ENCODE assay signal across 23 cellular contexts in the genomic region with DNA sequence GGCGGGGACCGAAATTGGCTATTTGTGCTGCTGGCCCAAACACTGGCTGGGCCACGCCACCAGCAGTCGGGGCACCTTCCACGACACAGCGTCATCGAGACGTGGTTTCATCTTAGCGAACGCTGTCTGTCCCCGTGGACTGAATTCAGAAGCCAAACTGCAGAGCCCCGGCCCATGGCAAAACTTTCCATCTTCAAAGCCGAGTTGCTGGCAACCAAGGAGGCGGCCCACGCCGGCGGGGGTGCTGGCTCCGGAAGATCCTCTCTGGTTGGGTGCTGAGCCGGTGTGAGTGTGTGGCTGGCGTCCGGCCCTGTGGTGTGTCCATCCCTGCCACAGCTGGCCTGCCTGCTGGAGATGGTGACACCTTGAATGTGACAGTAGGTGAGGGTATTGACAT.
"Had no signal": no experiment of that assay in that cellular context is flagged by ENCODE, and none has a peak within 500 bp of the region (broad histone marks: within the 10 kb centered on the region; RNA-seq: fewer than 3 reads in every experiment).

No MANE protein-coding gene starts in this region.

- DNase-seq: Kasumi-1, MM.1S, NCI-H1092 treated with DMSO at 0.1 percent for 48 hours, NCI-H1436, NCI-H187, NCI-H2029, NCI-H2081 treated with DMSO at 0.1 percent for 48 hours, NCI-H2171, NCI-H226, NCI-H446, NCI-H510A, NCI-H524 treated with DMSO at 0.1 percent for 48 hours, NCI-H69, NCI-H774, RPMI8226, SHP77 treated with DMSO at 0.1 percent for 48 hours, SJCRH30 had no signal

- H3K4me1 ChIP-seq: SJCRH30 had no signal

- FAIRE-seq: HTR-8/SVneo, K562, RCC 7860 had no signal

- H3K9me3 ChIP-seq: SJCRH30 had no signal

- H3K4me3 Mint-ChIP-seq: IgD-negative memory B cell had no signal

- H3K27ac ChIP-seq: HL-60, KMS-11, SJCRH30 had no signal

- ATAC-seq: K562 had no signal

- H3K36me3 ChIP-seq: SJCRH30 had no signal

- H3K4me3 ChIP-seq: K562, SJCRH30 had no signal

- H3K9ac ChIP-seq: KMS-11 had no signal
